Comparison of ENCODE assay signal across 9 cellular contexts in the genomic region with DNA sequence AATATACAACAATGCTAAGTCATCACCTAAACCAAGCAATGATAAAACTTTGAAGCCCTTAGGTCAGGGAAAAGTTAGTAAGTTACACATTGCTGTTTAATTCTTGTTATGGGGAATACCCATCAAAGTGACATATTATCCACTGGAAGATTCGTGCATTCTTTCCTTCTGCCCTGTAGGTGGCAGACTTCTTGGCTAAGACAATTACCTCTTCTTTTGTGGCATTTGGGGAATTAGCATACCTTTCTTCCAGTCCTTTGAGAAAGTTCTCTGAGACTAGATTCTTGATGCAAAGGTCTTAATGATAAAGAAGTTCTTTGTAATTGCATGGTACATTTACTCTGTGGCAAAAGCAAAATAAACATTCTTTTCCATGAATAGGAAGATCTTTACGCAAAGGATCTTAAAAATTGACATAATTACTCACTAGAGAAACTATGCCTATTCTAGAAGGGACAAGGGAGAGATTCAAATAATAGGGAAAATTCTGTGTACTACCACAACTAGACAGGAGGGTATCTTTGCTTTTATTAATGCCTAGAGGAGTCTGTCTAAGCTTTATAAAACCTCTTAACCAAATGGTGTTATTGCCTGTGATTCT.
A peak's percentile ranks its signal among the peaks of the same experiment; 100 is the strongest.
DNase-seq lines count a peak whose midpoint lies in the region; ATAC-seq and TF ChIP-seq lines count a peak whose summit lies in the region.
"Had no signal": no experiment of that assay in that cellular context is flagged by ENCODE, and none has a peak within 500 bp of the region (broad histone marks: within the 10 kb centered on the region; RNA-seq: fewer than 3 reads in every experiment).

No MANE protein-coding gene starts in this region.

- H3K4me3 Mint-ChIP-seq in CD14-positive monocyte (no peak overlapping the region), neural crest cell (no peak overlapping the region)
- H3K4me3 Mint-ChIP-seq: brain had no signal

- H3K4me1 Mint-ChIP-seq in CD14-positive monocyte: no peaks in the 10 kb centered on the region
- no peaks in the 10 kb centered on the region for H3K4me1 Mint-ChIP-seq in neural crest cell

- H3K36me3 Mint-ChIP-seq in CD14-positive monocyte (no peaks in the 10 kb centered on the region), neural crest cell (ENCODE audit: low read depth) (no peaks in the 10 kb centered on the region)
- H3K36me3 Mint-ChIP-seq: brain had no signal

- DNase-seq in CD14-positive monocyte (ENCODE audit: low spot score) (no peak), astrocyte of the hippocampus (ENCODE audit: low read depth, low spot score) (peak; percentile 25), neural crest cell (ENCODE audit: low read depth, low spot score) (no peak), middle frontal gyrus (ENCODE audit: extremely low spot score, low spot score) (no peak), head of caudate nucleus (no peak)

- intact Hi-C loops in CD14-positive monocyte (cut with micrococcal nuclease) (no loop called here), head of caudate nucleus (cut with DNase I) (no loop called here)

- no peak overlapping the region for H3K27ac Mint-ChIP-seq in CD14-positive monocyte
- no peak overlapping the region for H3K27ac Mint-ChIP-seq in neural crest cell (ENCODE audit: unreplicated experiment)
- H3K27ac Mint-ChIP-seq: brain had no signal

- H3K9me3 Mint-ChIP-seq in CD14-positive monocyte: peaks cover 0 to 2% (median 0%) of the 10 kb centered on the region in 7 donors
- no peaks in the 10 kb centered on the region for H3K9me3 Mint-ChIP-seq in neural crest cell
- H3K9me3 Mint-ChIP-seq: brain had no signal

- TF ChIP-seq CTCF in CD14-positive monocyte (IDR thresholded peaks at IDR 0.05): peak; percentile 17
- peak; percentile 66 for TF ChIP-seq CTCF in neural crest cell (conservative IDR thresholded peaks at IDR 0.05)

- ATAC-seq in GM19043 (IDR thresholded peaks at IDR 0.05; ENCODE audit: low read depth, unreplicated experiment) (peak; percentile 59), HG03432 (IDR thresholded peaks at IDR 0.05; ENCODE audit: unreplicated experiment) (peak; percentile 86), GM21390 (IDR thresholded peaks at IDR 0.05; ENCODE audit: unreplicated experiment) (no peak)

- H3K27me3 Mint-ChIP-seq in CD14-positive monocyte (ENCODE audit: low read depth in 3 of 3) (no peaks in the 10 kb centered on the region), neural crest cell (ENCODE audit: low read depth) (peaks cover 1% of the 10 kb centered on the region)
- H3K27me3 Mint-ChIP-seq: brain had no signal
